26 cellular contexts compared by ENCODE assay signal in genomic region chr4:55364691-55365346, GRCh38. TPM values are rescaled to one million over a fixed set of nuclear protein-coding genes. Genes with fewer than 3 reads are reported as not detected.
A peak's percentile ranks its signal among the peaks of the same experiment; 100 is the strongest.
DNase-seq lines count a peak whose midpoint lies in the region; ATAC-seq, FAIRE-seq and TF ChIP-seq lines count a peak whose summit lies in the region.
"Had no signal": no experiment of that assay in that cellular context is flagged by ENCODE, and none has a peak within 500 bp of the region (broad histone marks: within the 10 kb centered on the region; RNA-seq: fewer than 3 reads in every experiment).

No MANE protein-coding gene starts in this region.

- TF ChIP-seq EP300 in H1 (IDR thresholded peaks at IDR 0.05; ENCODE audit: borderline replicate concordance in 1 of 2, low read depth in 2 of 2, low read length in 2 of 2): no peak

- no peak overlapping the region for H3K4ac ChIP-seq in H1 (replicated peaks; ENCODE audit: insufficient read length, low read depth, low read length)

- no peaks in the 10 kb centered on the region for H3K9me3 Mint-ChIP-seq in activated naive CD4-positive, alpha-beta T cell treated with anti-CD3 and anti-CD28 coated beads, Interleukin-2, amount 50 U/mL, for 24 hours
- H3K9me3 Mint-ChIP-seq in activated CD8-positive, alpha-beta T cell treated with anti-CD3 and anti-CD28 coated beads, Interleukin-2, amount 10 ng/mL, durations not matched to agents 7 days and 5 days (ENCODE audit: insufficient read depth): no peaks in the 10 kb centered on the region
- H3K9me3 Mint-ChIP-seq: activated T-helper 17 cell treated with anti-CD3 and anti-CD28 coated beads, Interleukin-2, amount 50 U/mL, for 72 hours had no signal

- H3K27me3 ChIP-seq in H1 (replicated peaks in 1 of 4; ENCODE audit: control insufficient read depth in 3 of 4, extremely low read depth in 1 of 4, insufficient read depth in 3 of 4, low read length in 3 of 4): no peaks in the 10 kb centered on the region
- H3K27me3 ChIP-seq in layer of hippocampus (ENCODE audit: control insufficient read depth, insufficient read depth, low read length): no peaks in the 10 kb centered on the region
- no peaks in the 10 kb centered on the region for H3K27me3 ChIP-seq in gastrocnemius medialis
- H3K27me3 ChIP-seq: BLaER1 had no signal

- H3K36me3 ChIP-seq in H1 (ENCODE audit: control insufficient read depth in 2 of 4, insufficient read depth in 4 of 4, low read length in 3 of 4) (peaks cover 0 to 2% (median 0%) of the 10 kb centered on the region in 4 experiments; a peak in 1 of 8 replicates), gastrocnemius medialis (no peaks in the 10 kb centered on the region)

- H3K4me1 Mint-ChIP-seq in activated naive CD4-positive, alpha-beta T cell treated with anti-CD3 and anti-CD28 coated beads, Interleukin-2, amount 50 U/mL, for 24 hours: no peaks in the 10 kb centered on the region
- H3K4me1 Mint-ChIP-seq in activated CD8-positive, alpha-beta T cell treated with anti-CD3 and anti-CD28 coated beads, Interleukin-2, amount 10 ng/mL, durations not matched to agents 7 days and 5 days (ENCODE audit: low read depth): no peaks in the 10 kb centered on the region
- H3K4me1 Mint-ChIP-seq: activated T-helper 17 cell treated with anti-CD3 and anti-CD28 coated beads, Interleukin-2, amount 50 U/mL, for 72 hours had no signal

- no peak for DNase-seq in activated naive CD4-positive, alpha-beta T cell (lab: John Stamatoyannopoulos, UW)
- DNase-seq in H1 (ENCODE audit: low read depth in 1 of 2, low spot score in 2 of 2) (no peak), gastrocnemius medialis (no peak)
- DNase-seq in activated CD8-positive, alpha-beta T cell treated with anti-CD3 and anti-CD28 coated beads, Interleukin-2, amount 10 ng/mL, durations not matched to agents 7 days and 5 days: no peak
- DNase-seq: 8988T; activated CD4-positive, alpha-beta T cell treated with anti-CD3 and anti-CD28 coated beads for 1 hour; activated CD8-positive, alpha-beta memory T cell treated with anti-CD3 and anti-CD28 coated beads, Interleukin-2, amount 10 ng/mL, durations not matched to agents 7 days and 5 days; central memory CD4-positive, alpha-beta T cell; DMS 273 treated with DMSO at 0.1 percent for 48 hours; effector memory CD4-positive, alpha-beta T cell; Karpas-422; NCI-H1105 treated with DMSO at 0.1 percent for 48 hours; NCI-H2171; NCI-H774; PC-3; stimulated activated CD4-positive, alpha-beta T cell treated with anti-CD3 and anti-CD28 coated beads, Interleukin-12 subunit alpha, Interleukin-12 subunit beta, amount 100 ng/mL, for 4 hours had no signal

- peak overlapping the region; percentile 32; the same call in 1 of the 2 replicates for H2BK12ac ChIP-seq in H1 (ENCODE audit: low read depth, low read length)

- TF ChIP-seq POLR2A in H1 (IDR thresholded peaks at IDR 0.05; ENCODE audit: control extremely low read depth in 1 of 2, low read depth in 2 of 2, low read length in 2 of 2) (no peak), gastrocnemius medialis (IDR thresholded peaks at IDR 0.05) (no peak)

- H3K79me2 ChIP-seq in H1 (ENCODE audit: control insufficient read depth in 1 of 2, insufficient read depth in 2 of 2, low read length in 2 of 2): no peaks in the 10 kb centered on the region
- H3K79me2 ChIP-seq: parathyroid adenoma had no signal

- peak overlapping the region in 1 of 4 experiments; percentile 15; a peak in 1 of 8 replicates for H3K4me3 ChIP-seq in H1 (ENCODE audit: extremely low read depth in 1 of 4, insufficient read depth in 2 of 4, low read depth in 3 of 4, low read length in 4 of 4)
- no peak overlapping the region for H3K4me3 ChIP-seq in gastrocnemius medialis
- H3K4me3 ChIP-seq: BLaER1, GM12878 had no signal

- no peaks in the 10 kb centered on the region for H3K36me3 Mint-ChIP-seq in activated naive CD4-positive, alpha-beta T cell treated with anti-CD3 and anti-CD28 coated beads, Interleukin-2, amount 50 U/mL, for 24 hours
- peaks cover 1% of the 10 kb centered on the region for H3K36me3 Mint-ChIP-seq in activated CD8-positive, alpha-beta T cell treated with anti-CD3 and anti-CD28 coated beads, Interleukin-2, amount 10 ng/mL, durations not matched to agents 7 days and 5 days (ENCODE audit: low read depth)
- H3K36me3 Mint-ChIP-seq: activated CD8-positive, alpha-beta memory T cell treated with anti-CD3 and anti-CD28 coated beads, Interleukin-2, amount 10 ng/mL, durations not matched to agents 7 days and 5 days had no signal

- peak overlapping the region; percentile 17; the same call in 1 of the 2 replicates for H2BK5ac ChIP-seq in H1 (ENCODE audit: low read depth, low read length)

- no peak for TF ChIP-seq RAD21 in H1 (IDR thresholded peaks at IDR 0.05 in 1 of 2, conservative IDR thresholded peaks at IDR 0.05 in 1 of 2; ENCODE audit: low read depth in 2 of 2, low read length in 2 of 2)

- WGBS in H1 (ENCODE audit: extremely low coverage in 1 of 2, insufficient coverage in 1 of 2, insufficient read length in 1 of 2, insufficient replicate concordance in 2 of 2, low coverage in 1 of 2, low lambda C conversion rate in 2 of 2, missing lambda C conversion rate in 1 of 2), 2 experiments: 74% methylated on average over 9 of the region's 9 CpGs; no CpG with 5 or more reads in 1 of the 2 experiments

- peak overlapping the region; percentile 80; the same call in 1 of the 2 replicates for H2BK20ac ChIP-seq in H1 (ENCODE audit: low read length)

- no peak overlapping the region for H3K9ac ChIP-seq in H1 (replicated peaks in 1 of 4; ENCODE audit: extremely low read depth in 1 of 4, low read depth in 3 of 4, low read length in 3 of 4)
- H3K9ac ChIP-seq: BLaER1, parathyroid adenoma had no signal

- peaks cover 6 to 20% (median 11%) of the 10 kb centered on the region in 4 experiments; a peak in 6 of 7 replicates for H3K4me1 ChIP-seq in H1 (replicated peaks in 1 of 4; ENCODE audit: control insufficient read depth in 3 of 4, insufficient read depth in 4 of 4, low read length in 3 of 4)
- H3K4me1 ChIP-seq in gastrocnemius medialis: peaks cover 0 to under 1% of the 10 kb centered on the region in 2 donors
- H3K4me1 ChIP-seq: parathyroid adenoma had no signal

- H3K23me2 ChIP-seq in H1 (ENCODE audit: low read depth, low read length): 0 out of 2 replicates have a peak, but pooled peaks cover 3% of the 10 kb centered on the region

- H2BK120ac ChIP-seq in H1 (replicated peaks; ENCODE audit: low read depth, low read length): no peak overlapping the region

- no peaks in the 10 kb centered on the region for H3K27me3 Mint-ChIP-seq in activated naive CD4-positive, alpha-beta T cell treated with anti-CD3 and anti-CD28 coated beads, Interleukin-2, amount 50 U/mL, for 24 hours
- no peaks in the 10 kb centered on the region for H3K27me3 Mint-ChIP-seq in activated CD8-positive, alpha-beta T cell treated with anti-CD3 and anti-CD28 coated beads, Interleukin-2, amount 10 ng/mL, durations not matched to agents 7 days and 5 days (ENCODE audit: low read depth)
- H3K27me3 Mint-ChIP-seq: activated CD8-positive, alpha-beta memory T cell treated with anti-CD3 and anti-CD28 coated beads, Interleukin-2, amount 10 ng/mL, durations not matched to agents 7 days and 5 days; activated T-helper 17 cell treated with anti-CD3 and anti-CD28 coated beads, Interleukin-2, amount 50 U/mL, for 72 hours had no signal

- no peak overlapping the region for H3K4me3 Mint-ChIP-seq in activated naive CD4-positive, alpha-beta T cell treated with anti-CD3 and anti-CD28 coated beads, Interleukin-2, amount 50 U/mL, for 24 hours
- no peak overlapping the region for H3K4me3 Mint-ChIP-seq in activated CD8-positive, alpha-beta T cell treated with anti-CD3 and anti-CD28 coated beads, Interleukin-2, amount 10 ng/mL, durations not matched to agents 7 days and 5 days
- H3K4me3 Mint-ChIP-seq: activated CD8-positive, alpha-beta memory T cell treated with anti-CD3 and anti-CD28 coated beads, Interleukin-2, amount 10 ng/mL, durations not matched to agents 7 days and 5 days; activated T-helper 17 cell treated with anti-CD3 and anti-CD28 coated beads, Interleukin-2, amount 50 U/mL, for 72 hours had no signal

- H3K56ac ChIP-seq in H1 (replicated peaks; ENCODE audit: insufficient read length, low read depth, low read length): no peak overlapping the region

- CTCF ChIA-PET in H1 (lab: Charles Lee; ENCODE audit: partially characterized antibody): interaction anchor here (1.3 to 3.0 kb wide), 4 partner anchors 10 to 19 kb away, joined by 4 to 15 read pairs (median 6); partner anchors contain the start of gene SRD5A3
- CTCF ChIA-PET in activated CD8-positive, alpha-beta T cell treated with anti-CD3 and anti-CD28 coated beads, Interleukin-2, amount 10 ng/mL, durations not matched to agents 7 days and 5 days (lab: Charles Lee): interaction anchor here (1.8 to 1.9 kb wide), 2 partner anchors 19 to 189 kb away, joined by 5 to 6 read pairs; partner anchors contain the start of gene SRD5A3

- H3K27ac ChIP-seq in H1 (ENCODE audit: low read depth, low read length) (0 out of 2 replicates have a peak overlapping the region, but pooled peaks have one; percentile 40), layer of hippocampus (ENCODE audit: low read depth, low read length) (peak overlapping the region; percentile 94), gastrocnemius medialis (peak overlapping the region in 3 of 4 donors; percentile 43 to 54 (median 49))
- H3K27ac ChIP-seq: BLaER1, parathyroid adenoma had no signal

- peak overlapping the region; percentile 24 to 35; a peak in 3 of 4 replicates for H3K4me2 ChIP-seq in H1 (ENCODE audit: insufficient read depth in 1 of 2, low read depth in 2 of 2, low read length in 2 of 2)
- H3K4me2 ChIP-seq: BLaER1 had no signal

- H3K18ac ChIP-seq in H1 (ENCODE audit: extremely low read depth, low read length): no peak overlapping the region; the same call in 1 of the 2 replicates

- no peaks in the 10 kb centered on the region for H4K20me1 ChIP-seq in H1 (replicated peaks in 1 of 2; ENCODE audit: control insufficient read depth in 1 of 2, insufficient read depth in 2 of 2, low read length in 2 of 2)
- H4K20me1 ChIP-seq: BLaER1 had no signal

- no peak overlapping the region for H2BK15ac ChIP-seq in H1 (ENCODE audit: low read length)

- no peak overlapping the region for H4K8ac ChIP-seq in H1 (ENCODE audit: extremely low read depth, insufficient read depth, low read length)

- FAIRE-seq in H1 (lab: Jason Lieb, UNC): peak; percentile 48
- FAIRE-seq: G401.6, GM12878 had no signal

- peak overlapping the region; percentile 17 for H4K91ac ChIP-seq in H1 (replicated peaks; ENCODE audit: insufficient read length, low read length)

- H4K5ac ChIP-seq in H1 (ENCODE audit: insufficient read length, low read depth, low read length): peak overlapping the region; percentile 32

- ATAC-seq in gastrocnemius medialis: peak in 1 of 2 donors; percentile 62
- no peak for ATAC-seq in HG02798 (IDR thresholded peaks at IDR 0.05; ENCODE audit: poor library complexity, unreplicated experiment)
- no peak for ATAC-seq in HG03432 (IDR thresholded peaks at IDR 0.05; ENCODE audit: unreplicated experiment)
- no peak for ATAC-seq in activated CD8-positive, alpha-beta T cell treated with anti-CD3 and anti-CD28 coated beads, Interleukin-2, amount 10 ng/mL, durations not matched to agents 7 days and 5 days
- ATAC-seq: activated CD8-positive, alpha-beta memory T cell treated with anti-CD3 and anti-CD28 coated beads, Interleukin-2, amount 10 ng/mL, durations not matched to agents 7 days and 5 days; activated T-helper 17 cell treated with anti-CD3 and anti-CD28 coated beads, Interleukin-2, amount 50 U/mL, for 72 hours; GM12878; HCT116; PC-3 had no signal

- TF ChIP-seq CTCF in H1 (IDR thresholded peaks at IDR 0.05; ENCODE audit: control extremely low read depth in 1 of 3, insufficient read depth in 1 of 3, low read depth in 1 of 3, low read length in 3 of 3) (no peak), gastrocnemius medialis (IDR thresholded peaks at IDR 0.05 in 4 of 5, conservative IDR thresholded peaks at IDR 0.05 in 1 of 5) (no peak)

- no peaks in the 10 kb centered on the region for H3K79me1 ChIP-seq in H1 (ENCODE audit: low read depth, low read length)

- H3K9me3 ChIP-seq in H1 (ENCODE audit: insufficient read depth in 2 of 2, low read depth in 1 of 2, low read length in 1 of 2) (no peaks in the 10 kb centered on the region), gastrocnemius medialis (no peaks in the 10 kb centered on the region)
- H3K9me3 ChIP-seq: BLaER1 had no signal

- POLR2A ChIA-PET in H1 (lab: Charles Lee; ENCODE audit: partially characterized antibody): interaction anchor here (0.6 to 2.1 kb wide), 6 partner anchors 12 to 188 kb away, joined by 3 to 15 read pairs (median 4); partner anchors contain the start of genes SRD5A3 and TMEM165
- POLR2A ChIA-PET in activated CD8-positive, alpha-beta T cell treated with anti-CD3 and anti-CD28 coated beads, Interleukin-2, amount 10 ng/mL, durations not matched to agents 7 days and 5 days (lab: Charles Lee): interaction anchor here (0.5 to 0.6 kb wide), 3 partner anchors 44 to 703 kb away, joined by 3 to 6 read pairs (median 4); no protein-coding TSS in a partner anchor

- peak overlapping the region; percentile 55 for H3K27ac Mint-ChIP-seq in activated naive CD4-positive, alpha-beta T cell treated with anti-CD3 and anti-CD28 coated beads, Interleukin-2, amount 50 U/mL, for 24 hours
- H3K27ac Mint-ChIP-seq in activated CD8-positive, alpha-beta T cell treated with anti-CD3 and anti-CD28 coated beads, Interleukin-2, amount 10 ng/mL, durations not matched to agents 7 days and 5 days: no peak overlapping the region
- H3K27ac Mint-ChIP-seq: activated CD8-positive, alpha-beta memory T cell treated with anti-CD3 and anti-CD28 coated beads, Interleukin-2, amount 10 ng/mL, durations not matched to agents 7 days and 5 days; activated T-helper 17 cell treated with anti-CD3 and anti-CD28 coated beads, Interleukin-2, amount 50 U/mL, for 72 hours had no signal

- H2AFZ ChIP-seq in H1 (ENCODE audit: low read length): peak overlapping the region; percentile 2; the same call in 1 of the 2 replicates
- H2AFZ ChIP-seq: parathyroid adenoma had no signal

- no peak overlapping the region for H3K23ac ChIP-seq in H1 (ENCODE audit: insufficient read length)

- no peak overlapping the region for H3K14ac ChIP-seq in H1 (ENCODE audit: insufficient read length)

- H2AK5ac ChIP-seq in H1 (ENCODE audit: low read depth, low read length): no peak overlapping the region

- intact Hi-C loops in gastrocnemius medialis (cut with DNase I; ENCODE audit: low total_unique reads): no loop called here

- in situ Hi-C loops in gastrocnemius medialis (cut with MboI; ENCODE audit: low sequenced_read_pairs in 4 of 4): loop anchor here in 1 of 4 donors (25.0 kb wide), 1 partner anchor 497 kb away; the partner anchor contains the start of gene EXOC1

RNA-seq across cellular contexts. Expression of gene SRD5A3, which starts 18.8 kb away (rescaled TPM):
- 19.4 and 19.6 TPM in 2 replicates for total RNA-seq in H1 (2021; fragmentation: NEBNext Ultra II Directional; extraction: Animal tissue kit (Norgen Biotek cat#: 25700))
- polyA plus RNA-seq in H1 (2011; rRNA removed): 16.4 and 34.6 TPM in 2 replicates
- 12.9 TPM for polyA plus RNA-seq in H1 (2011; cell fraction: cytosol; rRNA removed)
- 6.5 TPM for polyA plus RNA-seq in H1 (2011; cell fraction: nucleus; rRNA removed)
- 16.0 to 26.6 TPM (median 25.0 TPM) in 4 replicates for polyA plus RNA-seq in H1 (2012, experiment 1 of 2)
- 12.9 TPM for polyA plus RNA-seq in H1 (2012, experiment 2 of 2)
- 34.3 TPM for polyA plus RNA-seq in H1 (2013, experiment 1 of 2)
- 45.3 TPM for polyA plus RNA-seq in H1 (2013, experiment 2 of 2)
- polyA minus RNA-seq in H1 (2011; rRNA and poly(A)+ RNA removed): 23.1 and 37.4 TPM in 2 replicates
- 8.6 TPM for polyA minus RNA-seq in H1 (2011; cell fraction: cytosol; rRNA and poly(A)+ RNA removed)
- 5.8 TPM for polyA minus RNA-seq in H1 (2011; cell fraction: nucleus; rRNA and poly(A)+ RNA removed)
- 1 to 10 TPM; 2.4 to 7.6 (median 5.1) TPM for total RNA-seq in gastrocnemius medialis
- total RNA-seq in activated CD8-positive, alpha-beta T cell treated with anti-CD3 and anti-CD28 coated beads, Interleukin-2, amount 10 ng/mL, durations not matched to agents 7 days and 5 days: 1 to 10 TPM; 6.5 to 8.6 TPM

RNA-seq across cellular contexts. Expression of gene TMEM165, which starts 30.9 kb away (rescaled TPM):
- total RNA-seq in H1 (2021; fragmentation: NEBNext Ultra II Directional; extraction: Animal tissue kit (Norgen Biotek cat#: 25700)): 77.7 and 85.5 TPM in 2 replicates
- polyA plus RNA-seq in H1 (2011; rRNA removed): 123 and 125 TPM in 2 replicates
- polyA plus RNA-seq in H1 (2011; cell fraction: cytosol; rRNA removed): 77.0 TPM
- polyA plus RNA-seq in H1 (2011; cell fraction: nucleus; rRNA removed): 62.2 TPM
- polyA plus RNA-seq in H1 (2012, experiment 1 of 2): 46.1 to 68.7 TPM (median 50.2 TPM) in 4 replicates
- 37.4 TPM for polyA plus RNA-seq in H1 (2012, experiment 2 of 2)
- 86.9 TPM for polyA plus RNA-seq in H1 (2013, experiment 1 of 2)
- 102 TPM for polyA plus RNA-seq in H1 (2013, experiment 2 of 2)
- polyA minus RNA-seq in H1 (2011; rRNA and poly(A)+ RNA removed): 144 TPM in 2 replicates
- 84.8 TPM for polyA minus RNA-seq in H1 (2011; cell fraction: cytosol; rRNA and poly(A)+ RNA removed)
- polyA minus RNA-seq in H1 (2011; cell fraction: nucleus; rRNA and poly(A)+ RNA removed): 152 TPM
- 10 to 100 TPM; 23.5 to 80.3 (median 48.9) TPM for total RNA-seq in gastrocnemius medialis
- 10 to 100 TPM; 66.2 to 68.7 TPM for total RNA-seq in activated CD8-positive, alpha-beta T cell treated with anti-CD3 and anti-CD28 coated beads, Interleukin-2, amount 10 ng/mL, durations not matched to agents 7 days and 5 days

Comparison
In these comparisons a context has a peak if more than half of its experiments do, and no peak if none do; other contexts are left out.
1. H3K27ac ChIP-seq: peak in every context shown above with its lines; median percentile 94 in layer of hippocampus; 49 in gastrocnemius medialis; 40 in H1.